In the genomic region with DNA sequence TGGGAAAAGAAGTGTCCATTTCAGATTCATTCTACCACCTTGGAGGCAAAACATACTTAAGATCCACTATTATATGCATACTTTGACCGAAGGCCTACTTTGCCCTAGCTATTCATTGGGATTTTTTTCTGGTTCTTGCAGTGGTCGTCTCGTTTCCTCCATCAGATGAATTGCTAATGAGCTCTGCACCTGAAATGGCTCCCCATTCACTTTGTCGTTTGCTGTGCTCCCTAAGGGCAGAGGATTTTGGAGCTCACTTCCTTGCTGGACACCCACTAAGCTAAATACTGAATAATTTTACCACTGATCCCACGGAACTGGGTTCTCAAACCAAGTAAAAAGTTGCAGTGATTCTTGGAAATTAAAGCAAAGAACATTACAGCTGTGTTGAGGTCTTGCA, we compare ENCODE assay signal across 9 cellular contexts. TPM values are rescaled to one million over a fixed set of nuclear protein-coding genes. Genes with fewer than 3 reads are reported as not detected.
DNase-seq lines count a peak whose midpoint lies in the region; ATAC-seq and TF ChIP-seq lines count a peak whose summit lies in the region.
"Had no signal": no experiment of that assay in that cellular context is flagged by ENCODE, and none has a peak within 500 bp of the region (broad histone marks: within the 10 kb centered on the region; RNA-seq: fewer than 3 reads in every experiment).

No MANE protein-coding gene starts in this region.

- CTCF ChIA-PET in activated naive CD4-positive, alpha-beta T cell treated with anti-CD3 and anti-CD28 coated beads, Interleukin-2, amount 10 ng/mL, durations not matched to agents 7 days and 5 days (lab: Charles Lee): interaction anchor here (0.6 to 6.7 kb wide), 10 partner anchors 10 to 221 kb away, joined by 3 to 209 read pairs (median 5); a partner anchor contains a TSS

- in situ Hi-C loops in transverse colon (cut with MboI; ENCODE audit: low pct_ligation_motif_present in 1 of 4, low pct_unique_long_range_greater_than_20kb in 1 of 4, low sequenced_read_pairs in 3 of 4): no loop called here

- peak overlapping the region; percentile 84 for H3K4me3 Mint-ChIP-seq in activated naive CD4-positive, alpha-beta T cell treated with anti-CD3 and anti-CD28 coated beads, Interleukin-2, amount 10 ng/mL, durations not matched to agents 7 days and 5 days

- H3K4me1 ChIP-seq in ascending aorta (peaks cover 4 to 37% of the 10 kb centered on the region in 2 donors), liver (ENCODE audit: control insufficient read depth in 4 of 4, insufficient read depth in 4 of 4, low read length in 3 of 4) (peaks cover 4 to 20% (median 18%) of the 10 kb centered on the region in 4 donors), transverse colon (peaks cover 16 to 25% (median 22%) of the 10 kb centered on the region in 4 donors)

- no peak for TF ChIP-seq RAD21 in liver (IDR thresholded peaks at IDR 0.05)

- H3K9ac ChIP-seq in liver (ENCODE audit: low read depth in 1 of 2, low read length in 2 of 2): peak overlapping the region in 1 of 2 donors; percentile 86

- peaks cover 25% of the 10 kb centered on the region for H3K36me3 Mint-ChIP-seq in activated naive CD4-positive, alpha-beta T cell treated with anti-CD3 and anti-CD28 coated beads, Interleukin-2, amount 10 ng/mL, durations not matched to agents 7 days and 5 days

- peak overlapping the region; percentile 95 for H3K27ac Mint-ChIP-seq in activated naive CD4-positive, alpha-beta T cell treated with anti-CD3 and anti-CD28 coated beads, Interleukin-2, amount 10 ng/mL, durations not matched to agents 7 days and 5 days

- intact Hi-C loops in ascending aorta (cut with DNase I) (loop anchor here (5.0 kb wide), 3 partner anchors 142 to 188 kb away; a partner anchor contains a TSS), transverse colon (cut with DNase I; ENCODE audit: low total_unique reads) (no loop called here)

- H3K9me3 Mint-ChIP-seq in activated naive CD4-positive, alpha-beta T cell treated with anti-CD3 and anti-CD28 coated beads, Interleukin-2, amount 10 ng/mL, durations not matched to agents 7 days and 5 days: peaks cover 8% of the 10 kb centered on the region

- H3K27me3 ChIP-seq in ascending aorta (no peaks in the 10 kb centered on the region), liver (ENCODE audit: control insufficient read depth in 4 of 4, insufficient read depth in 4 of 4, low read length in 3 of 4) (no peaks in the 10 kb centered on the region), transverse colon (no peaks in the 10 kb centered on the region)

- peak overlapping the region; percentile 96 to 100 for H3K4me3 ChIP-seq in ascending aorta
- peak overlapping the region in 2 of 3 donors; percentile 90 to 99 for H3K4me3 ChIP-seq in liver (ENCODE audit: low read depth in 1 of 3, low read length in 3 of 3)
- peak overlapping the region in 3 of 4 donors; percentile 90 to 100 (median 99) for H3K4me3 ChIP-seq in transverse colon

- TF ChIP-seq POLR2A in transverse colon (IDR thresholded peaks at IDR 0.05): no peak

- H3K4me1 Mint-ChIP-seq in activated naive CD4-positive, alpha-beta T cell treated with anti-CD3 and anti-CD28 coated beads, Interleukin-2, amount 10 ng/mL, durations not matched to agents 7 days and 5 days: peaks cover 40% of the 10 kb centered on the region

- TF ChIP-seq CTCF in ascending aorta (IDR thresholded peaks at IDR 0.05): no peak
- TF ChIP-seq CTCF in liver (IDR thresholded peaks at IDR 0.05; ENCODE audit: low read depth, low read length, missing input control): no peak
- TF ChIP-seq CTCF in transverse colon (IDR thresholded peaks at IDR 0.05): no peak

- TF ChIP-seq EP300 in transverse colon (IDR thresholded peaks at IDR 0.05; ENCODE audit: low read depth): no peak

- H3K27ac ChIP-seq in ascending aorta (peak overlapping the region; percentile 89 to 98), liver (ENCODE audit: low read depth in 1 of 2, low read length in 2 of 2) (peak overlapping the region in 1 of 2 donors; percentile 89), transverse colon (peak overlapping the region; percentile 98 to 100 (median 99))

- DNase-seq in activated naive CD4-positive, alpha-beta T cell treated with anti-CD3 and anti-CD28 coated beads, Interleukin-2, amount 10 ng/mL, durations not matched to agents 7 days and 5 days: no peak
- no peak for DNase-seq in activated naive CD4-positive, alpha-beta T cell treated with anti-CD3 and anti-CD28 coated beads, Interleukin-2, amount 50 U/mL, for 16 hours
- DNase-seq in ascending aorta (ENCODE audit: low spot score in 2 of 2) (no peak), transverse colon (no peak), ecto neural progenitor cell (ENCODE audit: low spot score) (no peak), COLO829 (ENCODE audit: low spot score) (no peak)
- DNase-seq: NCI-H1105 treated with DMSO at 0.1 percent for 48 hours had no signal

- H3K27me3 Mint-ChIP-seq in activated naive CD4-positive, alpha-beta T cell treated with anti-CD3 and anti-CD28 coated beads, Interleukin-2, amount 10 ng/mL, durations not matched to agents 7 days and 5 days: peaks cover 3% of the 10 kb centered on the region

- 37% methylated on average over 5 of the region's 5 CpGs for WGBS in liver
- 11 to 20% methylated on average over 5 of the region's 5 CpGs for WGBS in transverse colon (ENCODE audit: low coverage in 1 of 2), 2 donors

- H3K9me3 ChIP-seq in ascending aorta (no peaks in the 10 kb centered on the region), liver (ENCODE audit: control insufficient read depth in 4 of 4, low read length in 3 of 4) (no peaks in the 10 kb centered on the region), transverse colon (no peaks in the 10 kb centered on the region)

- no peaks in the 10 kb centered on the region for H3K36me3 ChIP-seq in ascending aorta
- H3K36me3 ChIP-seq in liver (ENCODE audit: control insufficient read depth in 4 of 4, insufficient read depth in 3 of 4, low read depth in 1 of 4, low read length in 3 of 4): no peaks in the 10 kb centered on the region
- no peaks in the 10 kb centered on the region for H3K36me3 ChIP-seq in transverse colon

- ATAC-seq in GM18907 (IDR thresholded peaks at IDR 0.05; ENCODE audit: unreplicated experiment): no peak

TF ChIP-seq in liver, 16 proteins besides CTCF, POLR2A, EP300 and RAD21:
- TF ChIP-seq NR2F2 (IDR thresholded peaks at IDR 0.05) (no peak), YY1 (IDR thresholded peaks at IDR 0.05) (no peak), HNF4G (IDR thresholded peaks at IDR 0.05) (no peak), FOXA1 (IDR thresholded peaks at IDR 0.05) (no peak), EGR1 (IDR thresholded peaks at IDR 0.05; ENCODE audit: low read depth in 2 of 2) (no peak), JUND (IDR thresholded peaks at IDR 0.05) (no peak)
- TF ChIP-seq, protein P1, sequence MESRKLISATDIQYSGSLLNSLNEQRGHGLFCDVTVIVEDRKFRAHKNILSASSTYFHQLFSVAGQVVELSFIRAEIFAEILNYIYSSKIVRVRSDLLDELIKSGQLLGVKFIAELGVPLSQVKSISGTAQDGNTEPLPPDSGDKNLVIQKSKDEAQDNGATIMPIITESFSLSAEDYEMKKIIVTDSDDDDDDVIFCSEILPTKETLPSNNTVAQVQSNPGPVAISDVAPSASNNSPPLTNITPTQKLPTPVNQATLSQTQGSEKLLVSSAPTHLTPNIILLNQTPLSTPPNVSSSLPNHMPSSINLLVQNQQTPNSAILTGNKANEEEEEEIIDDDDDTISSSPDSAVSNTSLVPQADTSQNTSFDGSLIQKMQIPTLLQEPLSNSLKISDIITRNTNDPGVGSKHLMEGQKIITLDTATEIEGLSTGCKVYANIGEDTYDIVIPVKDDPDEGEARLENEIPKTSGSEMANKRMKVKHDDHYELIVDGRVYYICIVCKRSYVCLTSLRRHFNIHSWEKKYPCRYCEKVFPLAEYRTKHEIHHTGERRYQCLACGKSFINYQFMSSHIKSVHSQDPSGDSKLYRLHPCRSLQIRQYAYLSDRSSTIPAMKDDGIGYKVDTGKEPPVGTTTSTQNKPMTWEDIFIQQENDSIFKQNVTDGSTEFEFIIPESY (IDR thresholded peaks at IDR 0.05): no peak

RNA-seq across cellular contexts. Expression of a gene that starts 1.9 kb away (rescaled TPM):
- total RNA-seq in ascending aorta (33.4 TPM), liver (10 to 100 TPM; 29.2 to 39.6 TPM), transverse colon (100 to 1,000 TPM in 1 of 4 donors, 10 to 100 TPM in 3; 60.8 to 101 (median 76.6) TPM)
- 1 to 10 TPM; 6.8 to 8.4 TPM for polyA plus RNA-seq in liver

RNA-seq across cellular contexts. Expression of a gene that starts 16.3 kb away (rescaled TPM):
- total RNA-seq in ascending aorta (40.0 TPM), liver (10 to 100 TPM; 11.1 to 16.9 TPM), transverse colon (10 to 100 TPM in 3 of 4 donors, 1 to 10 TPM in 1; 5.2 to 27.7 (median 14.0) TPM)
- polyA plus RNA-seq in liver: 1 to 10 TPM; 4.2 to 6.6 TPM

RNA-seq across cellular contexts. Expression of a gene that starts 22.8 kb away (rescaled TPM):
- total RNA-seq in ascending aorta (not detected), liver (1 to 10 TPM in 1 of 2 donors, not detected in 1; 6.9 TPM), transverse colon (1 to 10 TPM in 1 of 4 donors, under 1 TPM in 2, not detected in 1; 0.32 to 2.8 (median 0.68) TPM)
- polyA plus RNA-seq in liver: under 1 TPM; 0.49 to 0.59 TPM
